In genomic region chr7:15284406-15284805, GRCh38 we compare ENCODE assay signal across 8 cellular contexts.
"Had no signal": no experiment of that assay in that cellular context is flagged by ENCODE, and none has a peak within 500 bp of the region (broad histone marks: within the 10 kb centered on the region; RNA-seq: fewer than 3 reads in every experiment).

No MANE protein-coding gene starts in this region.

- H3K36me3 ChIP-seq: HAP-1 had no signal

- DNase-seq: GM23248, GOT3, H7, HFFc6, IMR-90 had no signal

- H3K4me1 ChIP-seq: HAP-1 had no signal

- H3K27ac ChIP-seq: GM23248, HL-60 had no signal

- H2AFZ ChIP-seq: GM23248 had no signal

- H3K4me3 ChIP-seq: GM23248, HAP-1, K562 had no signal

- H3K9ac ChIP-seq: GM23248 had no signal

- H3K9me3 ChIP-seq: HAP-1 had no signal
